Comparison of ENCODE assay signal across 26 cellular contexts in the genomic region with DNA sequence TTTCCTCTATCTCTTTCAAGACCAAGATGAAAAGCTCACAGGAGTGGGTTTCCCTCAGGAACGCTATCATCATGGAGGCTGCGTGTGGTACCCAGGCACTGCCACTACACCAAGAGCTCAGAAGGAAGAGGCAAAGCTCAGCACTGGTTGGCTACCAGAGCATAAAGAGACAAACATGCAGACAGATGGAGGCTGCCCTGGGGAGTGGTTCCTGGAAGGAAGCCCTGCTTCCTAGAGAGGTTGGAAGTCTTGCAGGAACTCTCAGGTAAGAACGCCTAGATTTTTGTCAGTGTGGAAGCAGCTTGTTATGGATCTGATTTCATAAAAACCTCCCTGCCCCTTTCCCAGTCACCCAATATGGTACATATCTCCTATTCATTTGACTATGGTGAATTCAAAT. TPM values are rescaled to one million over a fixed set of nuclear protein-coding genes. Genes with fewer than 3 reads are reported as not detected.
"Had no signal": no experiment of that assay in that cellular context is flagged by ENCODE, and none has a peak within 500 bp of the region (broad histone marks: within the 10 kb centered on the region; RNA-seq: fewer than 3 reads in every experiment).

No MANE protein-coding gene starts in this region.

- H3K4me3 ChIP-seq: breast epithelium, colonic mucosa, SK-N-MC had no signal

- H3K9me3 ChIP-seq: breast epithelium, colonic mucosa had no signal

- H3K27me3 ChIP-seq: breast epithelium, colonic mucosa had no signal

- DNase-seq: activated CD4-positive, alpha-beta memory T cell treated with anti-CD3 and anti-CD28 coated beads for 36 hours; activated CD4-positive, alpha-beta T cell treated with anti-CD3 and anti-CD28 coated beads, Interleukin-2, amount 10 ng/mL, durations not matched to agents 7 days and 5 days; activated CD4-positive, CD25-positive, alpha-beta regulatory T cell; activated CD8-positive, alpha-beta memory T cell treated with anti-CD3 and anti-CD28 coated beads for 24 hours; activated gamma-delta T cell; activated naive CD4-positive, alpha-beta T cell treated with anti-CD3 and anti-CD28 coated beads for 36 hours; activated T-cell treated with anti-CD3 and anti-CD28 coated beads, Interleukin-2, amount 50 U/mL, for 4 hours; anterior cingulate cortex; central memory CD4-positive, alpha-beta T cell; colonic mucosa; Karpas-422; MM.1S; NCI-H1105 treated with DMSO at 0.1 percent for 48 hours; NCI-H1436 treated with DMSO at 0.1 percent for 48 hours; NCI-H187; NCI-H2081; NCI-H2227 treated with DMSO at 0.1 percent for 48 hours; NCI-H526; SIG-M5; T-helper 1 cell had no signal

- ATAC-seq: activated T-cell treated with anti-CD3 and anti-CD28 coated beads, Interleukin-2, amount 50 U/mL, for 4 hours had no signal

- H3K36me3 ChIP-seq: breast epithelium, colonic mucosa had no signal

- H3K27ac ChIP-seq: breast epithelium, colonic mucosa, SK-N-MC, VCaP had no signal

- H3K4me1 ChIP-seq: breast epithelium, colonic mucosa had no signal

RNA-seq across cellular contexts. Expression of gene ADCY5, which starts 49.9 kb away (rescaled TPM):
- total RNA-seq: activated CD4-positive, alpha-beta memory T cell treated with anti-CD3 and anti-CD28 coated beads for 36 hours; activated CD4-positive, alpha-beta T cell treated with anti-CD3 and anti-CD28 coated beads, Interleukin-2, amount 10 ng/mL, durations not matched to agents 7 days and 5 days; NCI-H460; RPMI7951; T-helper 2 cell treated with Interferon-gamma antibody and Interleukin-4, amounts not matched to agents 100 ng/mL and 5 ng/mL, for 36 hours had no signal
